In genomic region chr11:86163221-86163876, GRCh38 we compare ENCODE assay signal across 8 cellular contexts.
DNase-seq lines count a peak whose midpoint lies in the region; ATAC-seq and TF ChIP-seq lines count a peak whose summit lies in the region.
"Not testable (repeated sequence)": the region's sequence is repeated elsewhere in the genome, so short reads cannot be mapped to it uniquely, and the experiment has no call there.

No MANE protein-coding gene starts in this region.

- CTCF ChIA-PET in CD8-positive, alpha-beta memory T cell (lab: Charles Lee) = interaction anchor here (1.6 kb wide), 1 partner anchor 30 kb away, joined by 6 read pairs; no protein-coding TSS in a partner anchor
- CTCF ChIA-PET in MCF 10A (lab: Yijun Ruan, JAX) = interaction anchor here (0.7 to 1.2 kb wide), 2 partner anchors 121 to 122 kb away, joined by 3 to 4 read pairs; no protein-coding TSS in a partner anchor

- not testable (repeated sequence) for TF ChIP-seq CTCF in MCF 10A (IDR thresholded peaks at IDR 0.05; ENCODE audit: unreplicated experiment)
- peak; percentile 7 for TF ChIP-seq CTCF in fibroblast of the aortic adventitia (IDR thresholded peaks at IDR 0.05; ENCODE audit: insufficient read depth, low read length)

- peak overlapping the region; percentile 59 for H3K27ac ChIP-seq in CD8-positive, alpha-beta memory T cell (ENCODE audit: low read depth, low read length)
- H3K27ac ChIP-seq in aorta (ENCODE audit: low read depth in 1 of 2, low read length in 2 of 2) = not testable (repeated sequence)

- not testable (repeated sequence) for H3K27ac Mint-ChIP-seq in CD8-positive, alpha-beta memory T cell; MCF 10A (ENCODE audit: low read depth, unreplicated experiment)

- not testable (repeated sequence) for DNase-seq in CD8-positive, alpha-beta memory T cell; left lobe of liver (ENCODE audit: low spot score); sciatic nerve (ENCODE audit: low spot score); aorta
- DNase-seq in M059J (ENCODE audit: low read depth) (peak; percentile 75), RPMI8226 (peak; percentile 49), MCF 10A (ENCODE audit: unreplicated experiment) (peak; percentile 64), fibroblast of the aortic adventitia (ENCODE audit: low read depth) (peak; percentile 91)

- H3K36me3 Mint-ChIP-seq in CD8-positive, alpha-beta memory T cell; MCF 10A (ENCODE audit: insufficient read depth, unreplicated experiment): not testable (repeated sequence)

- H3K4me3 ChIP-seq in CD8-positive, alpha-beta memory T cell (ENCODE audit: low read length); fibroblast of the aortic adventitia (ENCODE audit: low read depth, low read length); aorta (ENCODE audit: low read length in 2 of 2): not testable (repeated sequence)

- intact Hi-C loops in MCF 10A (cut with micrococcal nuclease); sciatic nerve (cut with DNase I); aorta (cut with DNase I): not testable (repeated sequence)

- not testable (repeated sequence) for H3K9me3 Mint-ChIP-seq in CD8-positive, alpha-beta memory T cell; MCF 10A (ENCODE audit: unreplicated experiment)

- not testable (repeated sequence) for H3K27me3 Mint-ChIP-seq in CD8-positive, alpha-beta memory T cell; MCF 10A (ENCODE audit: insufficient read depth, unreplicated experiment)

- ATAC-seq in left lobe of liver = peak; percentile 31
- ATAC-seq in sciatic nerve = peak; percentile 58
- ATAC-seq in aorta (ENCODE audit: low FRiP score) = peak; percentile 49

- H3K4me3 Mint-ChIP-seq in CD8-positive, alpha-beta memory T cell; MCF 10A (ENCODE audit: unreplicated experiment): not testable (repeated sequence)

- BruUV-seq in MCF 10A (replicated peaks; lab: Mats Ljungman, UMichigan) = not testable (repeated sequence)

- 96 to 99% methylated on average over 6 of the region's 6 CpGs for WGBS in aorta, 2 donors

- H3K27me3 ChIP-seq in CD8-positive, alpha-beta memory T cell (ENCODE audit: insufficient read depth, low read length, poor library complexity, severe bottlenecking); aorta (ENCODE audit: control insufficient read depth in 1 of 2, insufficient read depth in 2 of 2, low read length in 1 of 2): not testable (repeated sequence)

- H3K4me1 Mint-ChIP-seq in CD8-positive, alpha-beta memory T cell = peaks cover 0 to 13% (median 6%) of the 10 kb centered on the region in 3 donors
- peaks cover 34% of the 10 kb centered on the region for H3K4me1 Mint-ChIP-seq in MCF 10A (ENCODE audit: insufficient read depth, unreplicated experiment)

- H3K9me3 ChIP-seq in CD8-positive, alpha-beta memory T cell (ENCODE audit: low read length); aorta (ENCODE audit: control insufficient read depth, low read length): not testable (repeated sequence)

- POLR2A ChIA-PET in CD8-positive, alpha-beta memory T cell (lab: Charles Lee) = not testable (repeated sequence)
- POLR2A ChIA-PET in MCF 10A (lab: Yijun Ruan, JAX) = interaction anchor here (0.7 to 5.4 kb wide), 5 partner anchors 11 to 95 kb away, joined by 4 to 61 read pairs (median 18); partner anchors contain the start of gene PICALM

- H3K36me3 ChIP-seq in CD8-positive, alpha-beta memory T cell (ENCODE audit: insufficient read depth, low read length); aorta (ENCODE audit: control insufficient read depth in 1 of 2, insufficient read depth in 2 of 2, low read length in 1 of 2): not testable (repeated sequence)

- H3K4me1 ChIP-seq in CD8-positive, alpha-beta memory T cell (ENCODE audit: insufficient read depth, low read length); aorta (ENCODE audit: control insufficient read depth in 1 of 2, insufficient read depth in 2 of 2, low read length in 2 of 2): not testable (repeated sequence)
